12 cellular contexts compared by ENCODE assay signal in the genomic region with DNA sequence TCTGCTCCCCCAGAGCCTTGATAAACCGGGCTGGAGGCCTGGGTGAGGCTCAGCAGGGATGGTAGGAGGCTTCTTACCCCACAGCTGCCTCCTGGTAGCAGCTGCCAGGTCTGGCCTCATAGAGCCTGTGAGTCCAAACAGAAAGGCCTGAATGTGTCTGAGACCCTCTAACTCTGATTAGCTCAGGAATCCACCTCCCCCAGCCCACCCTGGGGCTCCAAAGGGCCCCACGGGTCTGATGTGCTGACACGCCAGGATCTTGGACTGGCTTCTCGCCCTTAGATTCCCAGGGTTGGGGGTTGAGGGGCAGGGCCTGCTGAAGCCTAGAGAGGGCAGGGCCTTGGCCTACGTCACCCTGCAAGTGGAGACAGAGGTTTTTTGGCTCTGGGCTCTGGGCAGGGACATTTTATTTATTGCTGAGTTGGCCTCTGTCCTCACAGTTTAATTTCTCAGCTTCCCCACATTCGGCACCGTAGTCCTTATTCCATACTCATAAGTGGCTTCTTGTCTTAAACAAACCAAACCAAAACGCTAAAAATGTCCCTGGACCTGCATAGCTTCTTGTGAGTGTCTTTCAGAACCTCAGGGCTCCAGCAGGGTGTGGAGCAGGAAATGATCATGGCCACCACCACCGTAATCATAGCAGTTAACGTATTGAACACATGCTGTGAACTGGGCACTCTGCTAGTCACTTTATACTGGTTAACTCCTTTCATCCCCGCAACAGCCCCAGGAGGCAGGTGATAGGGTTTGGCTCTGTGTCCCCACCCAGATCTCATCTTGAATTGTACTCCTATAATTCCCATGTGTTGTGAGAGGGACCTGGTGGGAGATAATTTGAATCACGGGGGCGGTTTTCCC. TPM values are rescaled to one million over a fixed set of nuclear protein-coding genes. Genes with fewer than 3 reads are reported as not detected.
DNase-seq lines count a peak whose midpoint lies in the region; ATAC-seq, FAIRE-seq and TF ChIP-seq lines count a peak whose summit lies in the region.
"Had no signal": no experiment of that assay in that cellular context is flagged by ENCODE, and none has a peak within 500 bp of the region (broad histone marks: within the 10 kb centered on the region; RNA-seq: fewer than 3 reads in every experiment).

No MANE protein-coding gene starts in this region.

- TF ChIP-seq EP300 in HepG2 (IDR thresholded peaks at IDR 0.05; ENCODE audit: low read depth in 2 of 2, low read length in 2 of 2) (no peak), HepG2 (CRISPR knock-in tag; IDR thresholded peaks at IDR 0.05; ENCODE audit: borderline replicate concordance) (no peak), gastroesophageal sphincter (IDR thresholded peaks at IDR 0.05) (no peak)

- H3K9me3 ChIP-seq in liver (ENCODE audit: control insufficient read depth in 4 of 4, low read length in 3 of 4) (no peaks in the 10 kb centered on the region), HepG2 (ENCODE audit: low read length) (no peaks in the 10 kb centered on the region), gastroesophageal sphincter (no peaks in the 10 kb centered on the region), osteoblast (ENCODE audit: low read depth, low read length) (no peaks in the 10 kb centered on the region)

- no peak for FAIRE-seq in HepG2 (lab: Jason Lieb, UNC)

- H2AFZ ChIP-seq in HepG2 (ENCODE audit: low read length) (no peak overlapping the region), osteoblast (ENCODE audit: low read length) (peak overlapping the region; percentile 83)

- ATAC-seq in HepG2 (no peak), gastroesophageal sphincter (peak; percentile 78), GM21528 (IDR thresholded peaks at IDR 0.05; ENCODE audit: low FRiP score, unreplicated experiment) (no peak), HG03460 (IDR thresholded peaks at IDR 0.05; ENCODE audit: unreplicated experiment) (no peak), GM18519 (IDR thresholded peaks at IDR 0.05; ENCODE audit: low FRiP score, unreplicated experiment) (no peak)

- in situ Hi-C loops in HepG2 (cut with HindIII; ENCODE audit: extremely low pct_ligation_motif_present, low pct_unique_long_range_greater_than_20kb) = no loop called here

- no TSS peak for BruUV-seq in HepG2 (replicated peaks; lab: Mats Ljungman, UMichigan)

- TF ChIP-seq CTCF in liver (IDR thresholded peaks at IDR 0.05; ENCODE audit: low read depth, low read length, missing input control) (no peak), HepG2 (CRISPR knock-in tag; IDR thresholded peaks at IDR 0.05) (no peak), gastroesophageal sphincter (IDR thresholded peaks at IDR 0.05) (no peak), osteoblast (IDR thresholded peaks at IDR 0.05; ENCODE audit: extremely low read depth, low read depth, low read length) (no peak)

- peak overlapping the region; percentile 49 to 82 for H3K27ac ChIP-seq in liver (ENCODE audit: low read depth in 1 of 2, low read length in 2 of 2)
- no peak overlapping the region for H3K27ac ChIP-seq in HepG2 (ENCODE audit: extremely low read length, insufficient read depth, low read length)
- H3K27ac ChIP-seq in gastroesophageal sphincter = peak overlapping the region; percentile 4 to 83 (median 82)
- peak overlapping the region; percentile 43 for H3K27ac ChIP-seq in osteoblast (ENCODE audit: low read depth, low read length)
- H3K27ac ChIP-seq: HL-60 had no signal

- 43% methylated on average over 13 of the region's 13 CpGs for WGBS in liver
- WGBS in HepG2 (ENCODE audit: low lambda C conversion rate) = 96% methylated on average over 12 of the region's 13 CpGs
- WGBS in gastroesophageal sphincter (ENCODE audit: low coverage in 1 of 2), 2 donors = 55 to 60% methylated on average over 7 to 10 of the region's 13 CpGs

- POLR2A ChIA-PET in HepG2 (lab: Yijun Ruan, JAX) = no interaction called here

- H3K4me1 ChIP-seq in liver (ENCODE audit: control insufficient read depth in 4 of 4, insufficient read depth in 4 of 4, low read length in 3 of 4) (peaks cover 5 to 22% (median 14%) of the 10 kb centered on the region in 4 donors), HepG2 (ENCODE audit: insufficient read depth, low read length) (peaks cover 19% of the 10 kb centered on the region), gastroesophageal sphincter (peaks cover 0 to 42% (median 16%) of the 10 kb centered on the region in 3 donors), osteoblast (ENCODE audit: insufficient read depth, low read length) (peaks cover 36% of the 10 kb centered on the region)

- no peak overlapping the region for H3K4me3 ChIP-seq in liver (ENCODE audit: low read depth in 1 of 3, low read length in 3 of 3)
- no peak overlapping the region for H3K4me3 ChIP-seq in HepG2 (replicated peaks in 1 of 3; ENCODE audit: insufficient read depth in 1 of 3, low read depth in 2 of 3, low read length in 3 of 3)
- H3K4me3 ChIP-seq in gastroesophageal sphincter = no peak overlapping the region
- H3K4me3 ChIP-seq in osteoblast (ENCODE audit: insufficient read depth, low read length) = no peak overlapping the region

- no peaks in the 10 kb centered on the region for H3K27me3 ChIP-seq in liver (ENCODE audit: control insufficient read depth in 4 of 4, insufficient read depth in 4 of 4, low read length in 3 of 4)
- no peaks in the 10 kb centered on the region for H3K27me3 ChIP-seq in HepG2 (ENCODE audit: control insufficient read depth in 1 of 2, insufficient read depth in 2 of 2, low read length in 2 of 2)
- H3K27me3 ChIP-seq in gastroesophageal sphincter = no peaks in the 10 kb centered on the region
- no peaks in the 10 kb centered on the region for H3K27me3 ChIP-seq in osteoblast (ENCODE audit: insufficient read depth, low read length)

- H4K20me1 ChIP-seq in HepG2 (ENCODE audit: insufficient read depth, low read length) (no peaks in the 10 kb centered on the region), osteoblast (ENCODE audit: insufficient read depth, low read length) (no peaks in the 10 kb centered on the region)

- no peaks in the 10 kb centered on the region for H3K36me3 ChIP-seq in liver (ENCODE audit: control insufficient read depth in 4 of 4, insufficient read depth in 3 of 4, low read depth in 1 of 4, low read length in 3 of 4)
- peaks cover 0 to 1% of the 10 kb centered on the region in 2 experiments; a peak in 2 of 5 replicates for H3K36me3 ChIP-seq in HepG2 (replicated peaks in 1 of 2; ENCODE audit: control insufficient read depth in 1 of 2, insufficient read depth in 2 of 2, low read length in 2 of 2)
- H3K36me3 ChIP-seq in gastroesophageal sphincter = no peaks in the 10 kb centered on the region
- no peaks in the 10 kb centered on the region for H3K36me3 ChIP-seq in osteoblast (ENCODE audit: insufficient read depth, low read length)

- TF ChIP-seq RAD21 in liver (IDR thresholded peaks at IDR 0.05) = no peak
- no peak for TF ChIP-seq RAD21 in HepG2 (CRISPR knock-in tag; IDR thresholded peaks at IDR 0.05)

- no peak for DNase-seq in HepG2 (ENCODE audit: low spot score)
- peak; percentile 57 for DNase-seq in osteoblast (ENCODE audit: insufficient read length, low spot score, missing footprints)
- DNase-seq in iPS-NIHi7 (ENCODE audit: extremely low spot score) = no peak
- DNase-seq: activated naive CD4-positive, alpha-beta T cell treated with anti-CD3 and anti-CD28 coated beads, Interleukin-2, amount 50 U/mL, for 16 hours; NCI-H524 treated with DMSO at 0.1 percent for 48 hours; stimulated activated CD4-positive, alpha-beta T cell treated with anti-CD3 and anti-CD28 coated beads, Interleukin-4, amount 100 ng/mL, for 1 hour had no signal

- intact Hi-C loops in HepG2 (cut with micrococcal nuclease; ENCODE audit: unreplicated experiment) = no loop called here

- H3K4me2 ChIP-seq in HepG2 (ENCODE audit: low read depth, low read length) (no peak overlapping the region), osteoblast (ENCODE audit: insufficient read depth, low read length) (no peak overlapping the region)

- H3K9ac ChIP-seq in liver (ENCODE audit: low read depth in 1 of 2, low read length in 2 of 2) = no peak overlapping the region
- no peak overlapping the region for H3K9ac ChIP-seq in HepG2 (ENCODE audit: insufficient read depth, low read depth, low read length)

- H3K79me2 ChIP-seq in HepG2 (ENCODE audit: insufficient read depth, low read length) (peaks cover 3% of the 10 kb centered on the region), osteoblast (ENCODE audit: insufficient read depth, low read length) (peaks cover 33% of the 10 kb centered on the region)

- TF ChIP-seq POLR2A in HepG2 (IDR thresholded peaks at IDR 0.05; ENCODE audit: insufficient read depth in 1 of 2, low read depth in 2 of 2, low read length in 2 of 2) (no peak), gastroesophageal sphincter (IDR thresholded peaks at IDR 0.05) (no peak)

- CTCF ChIA-PET in HepG2 (lab: Yijun Ruan, JAX; ENCODE audit: low intra/inter-chr PET ratio, low total read pairs) = no interaction called here

RNA-seq across cellular contexts. Expression of a gene that starts 25.1 kb away (rescaled TPM):
- total RNA-seq in liver (10 to 100 TPM; 10.7 to 35.9 TPM), HepG2 (2016; rRNA removed; fragmentation: Illumina TruSeq; extraction: Trizol) (12.0 and 13.5 TPM in 2 replicates), gastroesophageal sphincter (10 to 100 TPM; 20.9 to 41.8 (median 28.4) TPM), osteoblast (16.6 and 18.3 TPM in 2 replicates)
- polyA plus RNA-seq in liver (10 to 100 TPM in 1 of 2 donors, 1 to 10 TPM in 1; 8.7 to 27.5 TPM), HepG2 (2011; rRNA removed) (13.6 and 13.7 TPM in 2 replicates)
- total RNA-seq in HepG2 (2016; cell fraction: cytosol; rRNA removed; fragmentation: Illumina TruSeq; extraction: Trizol; ENCODE audit: low read depth) = 1.2 and 1.5 TPM in 2 replicates
- total RNA-seq in HepG2 (2016; cell fraction: insoluble cytoplasmic fraction; rRNA removed; fragmentation: Illumina TruSeq; extraction: Trizol) = 10.6 and 12.4 TPM in 2 replicates
- 5.9 TPM in 2 replicates for total RNA-seq in HepG2 (2016; cell fraction: membrane; rRNA removed; fragmentation: Illumina TruSeq; extraction: Trizol)
- 18.9 and 21.9 TPM in 2 replicates for total RNA-seq in HepG2 (2016; cell fraction: nucleus; rRNA removed; fragmentation: Illumina TruSeq; extraction: Trizol)
- 6.1 and 8.9 TPM in 2 replicates for polyA plus RNA-seq in HepG2 (2011; cell fraction: cytosol; rRNA removed)
- 14.1 and 14.4 TPM in 2 replicates for polyA plus RNA-seq in HepG2 (2011; cell fraction: nucleus; rRNA removed)
- polyA plus RNA-seq in HepG2 (2012) = 8.2 and 9.7 TPM in 2 replicates
- polyA plus RNA-seq in HepG2 (2016; cell fraction: cytosol; fragmentation: Illumina TruSeq; extraction: Trizol; ENCODE audit: low read depth) = 0.76 and 0.78 TPM in 2 replicates
- polyA plus RNA-seq in HepG2 (2016; cell fraction: insoluble cytoplasmic fraction; fragmentation: Illumina TruSeq; extraction: Trizol; ENCODE audit: low read depth) = 10.8 and 14.0 TPM in 2 replicates
- polyA plus RNA-seq in HepG2 (2016; cell fraction: membrane; fragmentation: Illumina TruSeq; extraction: Trizol; ENCODE audit: low read depth) = 2.0 and 2.7 TPM in 2 replicates
- 16.4 and 16.6 TPM in 2 replicates for polyA plus RNA-seq in HepG2 (2016; cell fraction: nucleus; fragmentation: Illumina TruSeq; extraction: Trizol; ENCODE audit: insufficient read depth, low read depth)
- 20.3 and 22.7 TPM in 2 replicates for polyA minus RNA-seq in HepG2 (2011; rRNA and poly(A)+ RNA removed; ENCODE audit: low replicate concordance)
- 12.7 and 14.7 TPM in 2 replicates for polyA minus RNA-seq in HepG2 (2011; cell fraction: cytosol; rRNA and poly(A)+ RNA removed)
- 27.4 and 35.6 TPM in 2 replicates for polyA minus RNA-seq in HepG2 (2011; cell fraction: nucleus; rRNA and poly(A)+ RNA removed)

RNA-seq across cellular contexts. Expression of a gene that starts 31.1 kb away (rescaled TPM):
- not detected for total RNA-seq in liver
- polyA plus RNA-seq in liver = not detected
- total RNA-seq in HepG2 (2016; rRNA removed; fragmentation: Illumina TruSeq; extraction: Trizol) = not detected in 2 replicates
- total RNA-seq in HepG2 (2016; cell fraction: cytosol; rRNA removed; fragmentation: Illumina TruSeq; extraction: Trizol; ENCODE audit: low read depth) = not detected in 2 replicates
- not detected in 2 replicates for total RNA-seq in HepG2 (2016; cell fraction: insoluble cytoplasmic fraction; rRNA removed; fragmentation: Illumina TruSeq; extraction: Trizol)
- not detected in 2 replicates for total RNA-seq in HepG2 (2016; cell fraction: membrane; rRNA removed; fragmentation: Illumina TruSeq; extraction: Trizol)
- not detected in 2 replicates for total RNA-seq in HepG2 (2016; cell fraction: nucleus; rRNA removed; fragmentation: Illumina TruSeq; extraction: Trizol)
- not detected in 2 replicates for polyA plus RNA-seq in HepG2 (2011; rRNA removed)
- not detected in 2 replicates for polyA plus RNA-seq in HepG2 (2011; cell fraction: cytosol; rRNA removed)
- polyA plus RNA-seq in HepG2 (2011; cell fraction: nucleus; rRNA removed) = not detected in 2 replicates
- polyA plus RNA-seq in HepG2 (2012) = not detected in 2 replicates
- polyA plus RNA-seq in HepG2 (2016; cell fraction: cytosol; fragmentation: Illumina TruSeq; extraction: Trizol; ENCODE audit: low read depth) = not detected in 2 replicates
- polyA plus RNA-seq in HepG2 (2016; cell fraction: insoluble cytoplasmic fraction; fragmentation: Illumina TruSeq; extraction: Trizol; ENCODE audit: low read depth) = not detected in 2 replicates
- not detected in 2 replicates for polyA plus RNA-seq in HepG2 (2016; cell fraction: membrane; fragmentation: Illumina TruSeq; extraction: Trizol; ENCODE audit: low read depth)
- not detected in 2 replicates for polyA plus RNA-seq in HepG2 (2016; cell fraction: nucleus; fragmentation: Illumina TruSeq; extraction: Trizol; ENCODE audit: insufficient read depth, low read depth)
- polyA minus RNA-seq in HepG2 (2011; rRNA and poly(A)+ RNA removed; ENCODE audit: low replicate concordance) = not detected in 2 replicates
- not detected in 2 replicates for polyA minus RNA-seq in HepG2 (2011; cell fraction: cytosol; rRNA and poly(A)+ RNA removed)
- not detected in 2 replicates for polyA minus RNA-seq in HepG2 (2011; cell fraction: nucleus; rRNA and poly(A)+ RNA removed)
- total RNA-seq in gastroesophageal sphincter = 1 to 10 TPM in 1 of 4 donors, not detected in 3; 2.9 TPM
- not detected in 2 replicates for total RNA-seq in osteoblast
